ENCODE assay signal across 8 cellular contexts in the genomic region with DNA sequence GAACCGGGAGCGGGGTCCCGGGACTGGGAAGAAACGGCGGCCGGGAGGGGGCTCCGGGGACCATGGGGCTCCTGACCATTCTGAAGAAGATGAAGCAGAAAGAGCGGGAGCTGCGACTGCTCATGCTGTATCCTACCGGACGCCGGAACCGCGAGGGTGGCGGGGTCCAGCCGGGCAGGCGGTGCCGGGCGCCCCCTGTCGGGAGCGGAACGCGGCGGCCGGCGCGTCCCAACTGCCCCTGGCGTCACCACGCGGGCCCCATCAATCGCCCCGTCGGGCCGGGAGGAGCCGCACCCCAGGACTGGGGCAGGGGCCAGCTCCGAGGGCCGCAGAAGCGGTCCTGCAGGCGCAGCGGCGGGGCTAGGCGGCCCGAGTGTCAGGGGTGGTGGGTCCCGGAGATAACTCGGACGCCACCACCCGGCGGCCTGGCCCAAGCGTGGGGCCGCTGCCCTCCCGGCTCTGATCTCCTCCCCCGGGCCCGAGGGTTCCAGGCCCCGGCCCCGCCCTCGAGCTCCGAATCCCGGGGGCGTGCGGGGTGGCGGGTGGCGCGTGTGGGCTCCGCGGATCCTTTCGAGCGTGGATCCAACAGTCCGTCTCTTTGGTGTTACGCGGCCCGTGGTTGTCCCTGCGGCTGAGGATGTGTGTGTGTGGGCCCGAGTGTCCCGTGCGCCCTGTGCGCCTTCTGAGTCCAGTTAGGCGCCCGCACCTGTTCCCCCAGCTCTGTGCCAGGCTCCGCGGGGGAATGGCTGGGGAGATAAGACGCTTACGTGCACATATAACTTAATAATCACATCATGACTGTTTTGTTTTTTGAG. TPM values are rescaled to one million over a fixed set of nuclear protein-coding genes. Genes with fewer than 3 reads are reported as not detected.
DNase-seq lines count a peak whose midpoint lies in the region; ATAC-seq and TF ChIP-seq lines count a peak whose summit lies in the region.

Gene ARL2, plus strand, starts transcription at position 15 of the 815 bp plus-strand sequence. Its CDS starts 48 bp downstream, at position 63.

- H3K36me3 Mint-ChIP-seq in T-cell: peaks cover 5% of the 10 kb centered on the region

- peak within 1 kb of the TSS; percentile 98 for H3K4me2 ChIP-seq in mammary epithelial cell (ENCODE audit: insufficient read depth, low read depth, low read length)

- H3K4me1 ChIP-seq in mammary epithelial cell (ENCODE audit: insufficient read depth, low read length): peaks cover 11% of the 10 kb centered on the region

- intact Hi-C loops in mammary epithelial cell (cut with micrococcal nuclease): loop anchor here (1.0 to 5.0 kb wide), 8 partner anchors 13 to 238 kb away; partner anchors contain the start of genes ATG2A, CAPN1, SNX15 and ZNHIT2

- peak within 1 kb of the TSS; percentile 90 for H3K27ac ChIP-seq in mammary epithelial cell (ENCODE audit: insufficient read depth, low read depth, low read length)
- H3K27ac ChIP-seq in layer of hippocampus (ENCODE audit: low read depth, low read length): peak within 1 kb of the TSS; percentile 100

- no peaks in the 10 kb centered on the region for H4K20me1 ChIP-seq in mammary epithelial cell (ENCODE audit: insufficient read depth, low read length)

- WGBS in mammary epithelial cell (ENCODE audit: low coverage, missing lambda C conversion rate): 4% methylated on average over 10 of the region's 82 CpGs

- no peaks in the 10 kb centered on the region for H3K9me3 ChIP-seq in mammary epithelial cell (replicated peaks; ENCODE audit: insufficient read depth, low read length)

- H3K27me3 ChIP-seq in mammary epithelial cell (ENCODE audit: insufficient read depth, low read length) (no peaks in the 10 kb centered on the region), layer of hippocampus (ENCODE audit: control insufficient read depth, insufficient read depth, low read length) (no peaks in the 10 kb centered on the region)

- TF ChIP-seq CTCF in mammary epithelial cell (conservative IDR thresholded peaks at IDR 0.05 in 1 of 2, IDR thresholded peaks at IDR 0.05 in 1 of 2; ENCODE audit: extremely low read depth in 1 of 2, insufficient read depth in 1 of 2, low read depth in 1 of 2, low read length in 2 of 2): peak; percentile 58 to 68

- peaks cover 2% of the 10 kb centered on the region for H3K36me3 ChIP-seq in mammary epithelial cell (ENCODE audit: insufficient read depth, low read length)

- peaks cover 22 to 32% (median 25%) of the 10 kb centered on the region in 3 donors for H3K4me1 Mint-ChIP-seq in T-cell

- no peaks in the 10 kb centered on the region for H3K9me3 Mint-ChIP-seq in T-cell

- in situ Hi-C loops in mammary epithelial cell (cut with MboI; ENCODE audit: low sequenced_read_pairs in 2 of 2): no loop called here

- no peaks in the 10 kb centered on the region for H3K27me3 Mint-ChIP-seq in T-cell

- peaks cover 6% of the 10 kb centered on the region for H3K79me2 ChIP-seq in mammary epithelial cell (ENCODE audit: insufficient read depth, low read length)

- no TSS peak for BruUV-seq in mammary epithelial cell (replicated peaks; lab: Mats Ljungman, UMichigan)

- peak within 1 kb of the TSS; percentile 86 to 94 (median 88) for H3K4me3 Mint-ChIP-seq in T-cell

- CTCF ChIA-PET in T-cell (lab: Charles Lee) (interaction anchor here in 1 of 2 donors (0.6 to 0.9 kb wide), 2 partner anchors 14 to 25 kb away, joined by 3 to 4 read pairs; no protein-coding TSS in a partner anchor), mammary epithelial cell (lab: Charles Lee; ENCODE audit: low non-redundant PET) (interaction anchor here (0.5 to 1.1 kb wide), 4 partner anchors 10 to 211 kb away, joined by 3 to 5 read pairs (median 4); partner anchors contain the start of gene SAC3D1)

- dilution Hi-C loops in mammary epithelial cell (cut with HindIII; ENCODE audit: low sequenced_read_pairs): no loop called here

- H3K9ac ChIP-seq in mammary epithelial cell (ENCODE audit: insufficient read depth, low read length): peak within 1 kb of the TSS; percentile 95

- POLR2A ChIA-PET in T-cell (lab: Charles Lee): interaction anchor here (0.6 to 0.7 kb wide), 3 partner anchors 108 to 1615 kb away, joined by 3 to 5 read pairs (median 4); partner anchors contain the start of genes FAU (in 1 of the 2), MRPL49 (in 1 of the 2) and RNASEH2C (in 1 of the 2)

- H2AFZ ChIP-seq in mammary epithelial cell (ENCODE audit: low read depth, low read length): peak within 1 kb of the TSS; percentile 99

- DNase-seq in DMS53 treated with DMSO at 0.1 percent for 48 hours (lab: John Stamatoyannopoulos, UW; ENCODE audit: unreplicated experiment) (peak; percentile 64), T-cell (peak in 10 of 34 experiments; percentile 2 to 72 (median 12)), mammary epithelial cell (peak; percentile 78), kidney glomerular epithelial cell (lab: John Stamatoyannopoulos, UW) (no peak)
- peak; percentile 7 for DNase-seq in stimulated activated CD8-positive, alpha-beta memory T cell treated with anti-CD3 and anti-CD28 coated beads, Interleukin-15, amount 100 ng/mL, for 1 hour (ENCODE audit: low read depth)

- H3K4me3 ChIP-seq in mammary epithelial cell (replicated peaks in 1 of 3; ENCODE audit: insufficient read depth in 1 of 3, low read depth in 2 of 3, low read length in 3 of 3): peak within 1 kb of the TSS; percentile 64 to 85 (median 72)

- peak within 1 kb of the TSS; percentile 95 to 96 for H3K27ac Mint-ChIP-seq in T-cell

- peak; percentile 68 for ATAC-seq in GM19372 (IDR thresholded peaks at IDR 0.05; ENCODE audit: low read depth, unreplicated experiment)
- ATAC-seq in HG03457 (IDR thresholded peaks at IDR 0.05; ENCODE audit: unreplicated experiment): peak; percentile 41
- ATAC-seq in T-cell (replicated peaks in 1 of 4): peak; percentile 41 to 69 (median 64)

RNA-seq across cellular contexts. Expression of gene ARL2, which starts in this region (rescaled TPM):
- 10 to 100 TPM; 19.7 to 44.3 (median 39.5) TPM for total RNA-seq in T-cell
- total RNA-seq in mammary epithelial cell: 10 to 100 TPM; 50.3 to 51.2 TPM
- polyA plus RNA-seq in mammary epithelial cell: 86.4 TPM
- 25.2 TPM for polyA minus RNA-seq in mammary epithelial cell
